8 cellular contexts compared by ENCODE assay signal in genomic region chr7:92833766-92834605, GRCh38. TPM values are rescaled to one million over a fixed set of nuclear protein-coding genes. Genes with fewer than 3 reads are reported as not detected.
A peak's percentile ranks its signal among the peaks of the same experiment; 100 is the strongest.
DNase-seq lines count a peak whose midpoint lies in the region; ATAC-seq, FAIRE-seq and TF ChIP-seq lines count a peak whose summit lies in the region.

No MANE protein-coding gene starts in this region.

- H2AFZ ChIP-seq in SU-DHL-6 (ENCODE audit: low read depth, low read length, severe bottlenecking), result peak overlapping the region; percentile 58

- peaks cover 40% of the 10 kb centered on the region for H3K4me1 ChIP-seq in DOHH2 (ENCODE audit: control insufficient read depth, low read length)
- H3K4me1 ChIP-seq in heart left ventricle, result peaks cover 0 to 48% (median 19%) of the 10 kb centered on the region in 12 donors
- H3K4me1 ChIP-seq in vagina, result peaks cover 35% of the 10 kb centered on the region

- DNase-seq in HTR-8/SVneo (ENCODE audit: insufficient read length, low spot score), result peak; percentile 36
- DNase-seq in activated naive CD8-positive, alpha-beta T cell treated with anti-CD3 and anti-CD28 coated beads, Interleukin-2, amount 50 U/mL, for 24 hours, result peak; percentile 86
- peak; percentile 87 to 91 (median 90) for DNase-seq in heart left ventricle
- DNase-seq in posterior vena cava (ENCODE audit: low spot score), result peak; percentile 93
- peak in 1 of 2 donors; percentile 88 for DNase-seq in vagina (ENCODE audit: extremely low spot score in 2 of 2)

- peaks cover 49% of the 10 kb centered on the region for H3K4me1 Mint-ChIP-seq in activated naive CD8-positive, alpha-beta T cell treated with anti-CD3 and anti-CD28 coated beads, Interleukin-2, amount 50 U/mL, for 24 hours

- intact Hi-C loops in heart left ventricle (cut with DNase I) (loop anchor here in 9 of 10 donors (1.0 to 10.0 kb wide), 14 partner anchors 37 to 305 kb away; partner anchors contain the start of genes PEX1 (in 1 of the 9) and RBM48 (in 1 of the 9)), posterior vena cava (cut with DNase I) (loop anchor here (5.0 to 10.0 kb wide), 4 partner anchors 137 to 209 kb away; no protein-coding TSS in a partner anchor), vagina (cut with DNase I) (loop anchor here (10.0 kb wide), 1 partner anchor 119 kb away; no protein-coding TSS in a partner anchor)

- peaks cover 21% of the 10 kb centered on the region for H3K27me3 ChIP-seq in DOHH2 (ENCODE audit: control insufficient read depth, low read length)
- H3K27me3 ChIP-seq in SU-DHL-6 (ENCODE audit: low read length), result no peaks in the 10 kb centered on the region
- H3K27me3 ChIP-seq in heart left ventricle, result no peaks in the 10 kb centered on the region
- no peaks in the 10 kb centered on the region for H3K27me3 ChIP-seq in vagina

- 0 to 1% (median 0%) methylated on average over 55 to 59 of the region's 59 CpGs for WGBS in heart left ventricle, 4 donors

- H4K20me1 ChIP-seq in DOHH2 (ENCODE audit: control insufficient read depth, insufficient read depth, low read depth, low read length) (peaks cover 23% of the 10 kb centered on the region), SU-DHL-6 (ENCODE audit: low read depth, low read length) (no peaks in the 10 kb centered on the region)

- FAIRE-seq in HTR-8/SVneo (lab: Jason Lieb, UNC), result no peak

- peaks cover 68% of the 10 kb centered on the region for H3K79me2 ChIP-seq in DOHH2 (ENCODE audit: control insufficient read depth, low read length)
- H3K79me2 ChIP-seq in SU-DHL-6 (ENCODE audit: insufficient read depth, low read length), result peaks cover 50% of the 10 kb centered on the region

- peak overlapping the region; percentile 64 for H3K9ac ChIP-seq in SU-DHL-6 (ENCODE audit: low read length)

- H3K9me3 Mint-ChIP-seq in activated naive CD8-positive, alpha-beta T cell treated with anti-CD3 and anti-CD28 coated beads, Interleukin-2, amount 50 U/mL, for 24 hours, result no peaks in the 10 kb centered on the region

- peak; percentile 42 for ATAC-seq in GM21360 (IDR thresholded peaks at IDR 0.05; ENCODE audit: unreplicated experiment)
- peak; percentile 60 for ATAC-seq in activated naive CD8-positive, alpha-beta T cell treated with anti-CD3 and anti-CD28 coated beads, Interleukin-2, amount 50 U/mL, for 24 hours
- peak; percentile 77 to 87 (median 86) for ATAC-seq in heart left ventricle

- H3K9me2 ChIP-seq in DOHH2 (replicated peaks; ENCODE audit: control insufficient read depth, low read length), result no peaks in the 10 kb centered on the region
- no peaks in the 10 kb centered on the region for H3K9me2 ChIP-seq in SU-DHL-6 (replicated peaks; ENCODE audit: insufficient read depth, low read length)

- TF ChIP-seq POLR2A in heart left ventricle (IDR thresholded peaks at IDR 0.05) (peak in 1 of 2 donors; percentile 55), vagina (IDR thresholded peaks at IDR 0.05) (peak in 1 of 2 donors; percentile 63)

- peaks cover 48% of the 10 kb centered on the region for H3K36me3 Mint-ChIP-seq in activated naive CD8-positive, alpha-beta T cell treated with anti-CD3 and anti-CD28 coated beads, Interleukin-2, amount 50 U/mL, for 24 hours (ENCODE audit: low read depth)

- H3K4me2 ChIP-seq in DOHH2 (ENCODE audit: low read length) (peak overlapping the region; percentile 95), SU-DHL-6 (ENCODE audit: low read depth, low read length, poor library complexity, severe bottlenecking) (peak overlapping the region; percentile 85)

- H3F3A ChIP-seq in DOHH2 (ENCODE audit: control insufficient read depth, insufficient read depth), result peaks cover 17% of the 10 kb centered on the region
- peaks cover 8% of the 10 kb centered on the region for H3F3A ChIP-seq in SU-DHL-6 (ENCODE audit: insufficient read depth)

- H3K9me3 ChIP-seq in DOHH2 (ENCODE audit: control insufficient read depth, insufficient read depth, low read length), result no peaks in the 10 kb centered on the region
- no peaks in the 10 kb centered on the region for H3K9me3 ChIP-seq in SU-DHL-6 (ENCODE audit: insufficient read depth, low read length)
- no peaks in the 10 kb centered on the region for H3K9me3 ChIP-seq in heart left ventricle
- H3K9me3 ChIP-seq in vagina, result no peaks in the 10 kb centered on the region

- H3K36me3 ChIP-seq in DOHH2 (ENCODE audit: control insufficient read depth, low read length), result peaks cover 43% of the 10 kb centered on the region
- peaks cover 4% of the 10 kb centered on the region; the same call in 1 of the 2 replicates for H3K36me3 ChIP-seq in SU-DHL-6 (ENCODE audit: low read length)
- H3K36me3 ChIP-seq in heart left ventricle, result no peaks in the 10 kb centered on the region
- no peaks in the 10 kb centered on the region for H3K36me3 ChIP-seq in vagina

- peaks cover 6% of the 10 kb centered on the region for H3K27me3 Mint-ChIP-seq in activated naive CD8-positive, alpha-beta T cell treated with anti-CD3 and anti-CD28 coated beads, Interleukin-2, amount 50 U/mL, for 24 hours

- H3K4me3 ChIP-seq in DOHH2 (ENCODE audit: low read length) (peak overlapping the region; percentile 92), SU-DHL-6 (ENCODE audit: insufficient read depth, low read length, poor library complexity, severe bottlenecking) (peak overlapping the region; percentile 58), heart left ventricle (peak overlapping the region; percentile 65 to 91 (median 85)), vagina (peak overlapping the region; percentile 57 to 89)

- H3K27ac ChIP-seq in DOHH2 (ENCODE audit: low read depth, low read length) (peak overlapping the region; percentile 88), SU-DHL-6 (ENCODE audit: low read depth, low read length) (peak overlapping the region; percentile 78), heart left ventricle (peak overlapping the region; percentile 87 to 97 (median 92)), vagina (peak overlapping the region; percentile 84)

- TF ChIP-seq CTCF in DOHH2 (IDR thresholded peaks at IDR 0.05; ENCODE audit: low read depth, low read length, poor library complexity, severe bottlenecking) (peak; percentile 30), SU-DHL-6 (IDR thresholded peaks at IDR 0.05; ENCODE audit: insufficient read depth, low read length, poor library complexity, severe bottlenecking) (no peak), heart left ventricle (IDR thresholded peaks at IDR 0.05) (peak in 10 of 12 donors; percentile 6 to 58 (median 40)), vagina (IDR thresholded peaks at IDR 0.05) (peak in 1 of 3 experiments; percentile 10)

- H3K4me3 Mint-ChIP-seq in activated naive CD8-positive, alpha-beta T cell treated with anti-CD3 and anti-CD28 coated beads, Interleukin-2, amount 50 U/mL, for 24 hours, result peak overlapping the region; percentile 92

- peak overlapping the region; percentile 98 for H3K27ac Mint-ChIP-seq in activated naive CD8-positive, alpha-beta T cell treated with anti-CD3 and anti-CD28 coated beads, Interleukin-2, amount 50 U/mL, for 24 hours

RNA-seq across cellular contexts. Expression of gene CDK6, which starts 2.4 kb away (rescaled TPM):
- total RNA-seq in heart left ventricle (10 to 100 TPM; 11.9 to 40.5 (median 20.8) TPM), posterior vena cava (10 to 100 TPM; 19.1 to 24.9 TPM), vagina (20.6 TPM)
- polyA plus RNA-seq in heart left ventricle, result 1 to 10 TPM; 2.2 to 7.5 TPM
